ENCODE assay signal across 8 cellular contexts in the genomic region with DNA sequence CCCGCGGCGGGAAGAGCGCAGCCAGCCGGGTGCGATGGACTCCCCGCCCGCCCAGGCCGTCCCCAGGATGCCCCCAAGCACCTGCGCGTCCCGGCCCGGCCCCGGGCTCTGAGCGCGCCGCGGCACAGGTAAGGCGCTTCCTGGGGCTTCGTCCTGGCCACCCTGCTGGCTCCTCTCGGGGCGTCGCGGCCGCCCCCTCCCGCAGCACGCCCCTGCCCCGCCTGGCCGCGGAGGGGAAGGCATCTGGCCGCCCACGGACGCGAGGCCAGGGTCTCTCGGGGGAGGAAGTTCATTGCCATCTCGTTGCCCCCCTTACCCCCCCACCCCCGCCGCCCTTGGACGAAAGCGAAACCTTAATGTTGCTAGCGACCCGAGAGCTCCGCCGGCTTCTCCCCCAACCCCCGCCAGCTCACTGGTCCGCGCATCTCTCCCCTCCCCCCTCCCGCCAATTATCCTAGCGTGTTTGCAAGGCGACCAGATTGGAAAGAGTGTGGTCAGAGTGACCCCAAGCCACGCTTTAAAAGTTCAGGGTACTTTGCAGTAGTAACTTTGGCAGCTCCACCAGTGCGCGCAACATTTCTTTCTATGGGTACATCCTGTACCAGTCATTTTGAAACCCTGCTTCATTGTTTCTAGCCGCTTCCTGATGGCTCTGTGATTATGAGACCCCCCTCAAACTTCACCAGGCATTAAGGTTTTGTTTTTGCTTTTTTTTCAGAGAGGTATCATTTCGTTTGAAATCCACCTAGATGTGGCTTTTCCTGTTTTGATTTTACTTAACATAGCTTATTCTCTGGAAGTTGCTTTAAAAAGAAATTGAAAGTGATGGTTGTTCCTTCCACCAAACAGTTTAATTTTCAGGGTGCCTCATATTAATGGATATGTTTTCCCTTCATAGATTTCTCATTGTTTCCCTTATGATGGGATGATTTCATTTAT. TPM values are rescaled to one million over a fixed set of nuclear protein-coding genes. Genes with fewer than 3 reads are reported as not detected.
DNase-seq lines count a peak whose midpoint lies in the region; ATAC-seq and TF ChIP-seq lines count a peak whose summit lies in the region.

No MANE protein-coding gene starts in this region.

- H3K36me3 ChIP-seq in thyroid gland = no peaks in the 10 kb centered on the region

- peaks cover 0 to 9% of the 10 kb centered on the region in 2 donors for H3K4me1 ChIP-seq in thyroid gland

- peak overlapping the region; percentile 75 to 89 (median 78) for H3K27ac ChIP-seq in thyroid gland

- TF ChIP-seq POLR2A in thyroid gland (IDR thresholded peaks at IDR 0.05) = peak in 1 of 2 donors; percentile 22

- peaks cover 43% of the 10 kb centered on the region for H3K4me1 Mint-ChIP-seq in activated T-cell treated with anti-CD3 and anti-CD28 coated beads, Interleukin-2, amount 50 U/mL, for 4 hours (ENCODE audit: low read depth)

- intact Hi-C loops in thyroid gland (cut with DNase I) = loop anchor here (10.0 kb wide), 2 partner anchors 73 to 87 kb away; a partner anchor contains a TSS

- TF ChIP-seq CTCF in fibroblast of villous mesenchyme (IDR thresholded peaks at IDR 0.05; ENCODE audit: insufficient read depth, low read depth, low read length) (no peak), omental fat pad (IDR thresholded peaks at IDR 0.05) (no peak), thyroid gland (IDR thresholded peaks at IDR 0.05) (no peak)

- peaks cover 4% of the 10 kb centered on the region for H3K36me3 Mint-ChIP-seq in activated T-cell treated with anti-CD3 and anti-CD28 coated beads, Interleukin-2, amount 50 U/mL, for 4 hours (ENCODE audit: insufficient read depth)

- H3K4me3 Mint-ChIP-seq in activated T-cell treated with anti-CD3 and anti-CD28 coated beads, Interleukin-2, amount 50 U/mL, for 4 hours = peak overlapping the region; percentile 88

- ATAC-seq in HG02763 (IDR thresholded peaks at IDR 0.05; ENCODE audit: unreplicated experiment) (peak; percentile 46), omental fat pad (ENCODE audit: low FRiP score) (peak; percentile 34)
- ATAC-seq in activated T-cell treated with anti-CD3 and anti-CD28 coated beads, Interleukin-2, amount 50 U/mL, for 4 hours = peak; percentile 64 to 68

- DNase-seq in NCI-H1105 (lab: John Stamatoyannopoulos, UW) = peak; percentile 9
- DNase-seq in NCI-H1105 treated with DMSO at 0.1 percent for 48 hours (lab: John Stamatoyannopoulos, UW) = no peak
- DNase-seq in NCI-H2196 treated with DMSO at 0.1 percent for 48 hours (lab: John Stamatoyannopoulos, UW; ENCODE audit: unreplicated experiment) = peak; percentile 12
- peak; percentile 49 for DNase-seq in activated T-cell treated with anti-CD3 and anti-CD28 coated beads, Interleukin-2, amount 50 U/mL, for 4 hours
- no peak for DNase-seq in fibroblast of villous mesenchyme (ENCODE audit: low read depth)
- DNase-seq in omental fat pad (ENCODE audit: low spot score) = no peak
- peak; percentile 64 to 65 for DNase-seq in thyroid gland

- no peaks in the 10 kb centered on the region for H3K9me3 Mint-ChIP-seq in activated T-cell treated with anti-CD3 and anti-CD28 coated beads, Interleukin-2, amount 50 U/mL, for 4 hours

- peak overlapping the region; percentile 62 for H3K4me3 ChIP-seq in fibroblast of villous mesenchyme (ENCODE audit: low read depth, low read length)
- H3K4me3 ChIP-seq in thyroid gland (replicated peaks in 1 of 3) = peak overlapping the region; percentile 27 to 94 (median 77)

- H3K27me3 Mint-ChIP-seq in activated T-cell treated with anti-CD3 and anti-CD28 coated beads, Interleukin-2, amount 50 U/mL, for 4 hours (ENCODE audit: low read depth) = no peaks in the 10 kb centered on the region

- no peaks in the 10 kb centered on the region for H3K9me3 ChIP-seq in thyroid gland

- 1% methylated on average over 16 to 19 of the region's 55 CpGs for WGBS in thyroid gland, 2 donors

- no peaks in the 10 kb centered on the region for H3K27me3 ChIP-seq in thyroid gland

RNA-seq across cellular contexts. Expression of a gene that starts 0.6 kb away (rescaled TPM):
- 10 to 100 TPM; 29.4 to 42.0 (median 38.8) TPM for total RNA-seq in activated T-cell treated with anti-CD3 and anti-CD28 coated beads, Interleukin-2, amount 50 U/mL, for 4 hours
- 101 and 112 TPM in 2 replicates for total RNA-seq in fibroblast of villous mesenchyme
- total RNA-seq in omental fat pad = 100 to 1,000 TPM in 2 of 4 donors, 10 to 100 TPM in 2; 56.4 to 127 (median 94.8) TPM
- total RNA-seq in thyroid gland = 100 to 1,000 TPM; 192 to 284 (median 230) TPM

Comparison
In these comparisons a context has a peak if more than half of its experiments do, and no peak if none do; other contexts are left out.
1. DNase-seq: peak in NCI-H1105 (single experiment), NCI-H2196 treated with DMSO at 0.1 percent for 48 hours (single experiment), activated T-cell treated with anti-CD3 and anti-CD28 coated beads, Interleukin-2, amount 50 U/mL, for 4 hours (single experiment) and thyroid gland (2 of 2); none in NCI-H1105 treated with DMSO at 0.1 percent for 48 hours (single experiment), fibroblast of villous mesenchyme (single experiment) and omental fat pad (single experiment).
2. Peak in every context shown above with its lines, with median percentiles within 50 percentile points of each other: ATAC-seq.